ENCODE assay signal across 10 cellular contexts in the genomic region with DNA sequence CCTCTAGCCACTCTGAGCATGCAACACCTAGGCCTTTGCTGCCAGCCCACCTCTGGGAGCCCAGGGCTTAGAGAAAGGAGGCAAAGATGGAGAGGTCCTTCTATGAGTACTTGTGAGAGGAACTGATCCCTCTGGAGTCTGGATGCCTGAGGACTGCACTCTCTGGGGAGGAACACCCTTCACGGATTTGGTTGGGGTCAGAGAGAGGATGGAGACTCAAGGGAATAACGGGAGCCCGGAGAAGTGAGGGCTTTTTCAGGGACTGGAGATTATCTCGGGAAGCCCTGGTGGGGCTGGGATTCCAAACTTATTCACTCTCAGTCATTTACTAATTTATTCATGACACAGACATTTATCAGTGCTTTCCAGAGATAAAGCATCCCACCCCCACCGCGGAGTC. TPM values are rescaled to one million over a fixed set of nuclear protein-coding genes. Genes with fewer than 3 reads are reported as not detected.
A peak's percentile ranks its signal among the peaks of the same experiment; 100 is the strongest.
DNase-seq lines count a peak whose midpoint lies in the region; ATAC-seq and TF ChIP-seq lines count a peak whose summit lies in the region.
"Had no signal": no experiment of that assay in that cellular context is flagged by ENCODE, and none has a peak within 500 bp of the region (broad histone marks: within the 10 kb centered on the region; RNA-seq: fewer than 3 reads in every experiment).

No MANE protein-coding gene starts in this region.

- peaks cover 10% of the 10 kb centered on the region for H3F3A ChIP-seq in SK-N-SH (replicated peaks; ENCODE audit: insufficient read depth)

- H3K4me1 Mint-ChIP-seq in activated naive CD8-positive, alpha-beta T cell treated with anti-CD3 and anti-CD28 coated beads for 36 hours, result peaks cover 26% of the 10 kb centered on the region

- DNase-seq in SK-N-SH, result no peak
- DNase-seq in activated naive CD8-positive, alpha-beta T cell treated with anti-CD3 and anti-CD28 coated beads for 36 hours, result no peak
- DNase-seq in kidney epithelial cell (ENCODE audit: low read depth), result no peak
- no peak for DNase-seq in omental fat pad (ENCODE audit: low spot score)

- peaks cover 0 to 2% of the 10 kb centered on the region in 2 experiments for H3K36me3 ChIP-seq in SK-N-SH (replicated peaks in 1 of 2; ENCODE audit: control insufficient read depth in 1 of 2, insufficient read depth in 2 of 2, low read length in 1 of 2)
- no peaks in the 10 kb centered on the region for H3K36me3 ChIP-seq in kidney epithelial cell (ENCODE audit: control insufficient read depth, insufficient read depth, low read length)
- peaks cover 0 to 5% (median 0%) of the 10 kb centered on the region in 5 donors for H3K36me3 ChIP-seq in subcutaneous abdominal adipose tissue (ENCODE audit: control insufficient read depth in 5 of 5, insufficient read depth in 5 of 5, low read length in 5 of 5)

- no peak for TF ChIP-seq RAD21 in SK-N-SH (IDR thresholded peaks at IDR 0.05; ENCODE audit: low read length)

- H3K9me3 Mint-ChIP-seq in activated naive CD8-positive, alpha-beta T cell treated with anti-CD3 and anti-CD28 coated beads for 36 hours, result no peaks in the 10 kb centered on the region

- no peaks in the 10 kb centered on the region for H4K20me1 ChIP-seq in SK-N-SH (ENCODE audit: insufficient read depth)

- peaks cover 0 to 22% of the 10 kb centered on the region in 2 experiments; a peak in 2 of 4 replicates for H3K4me1 ChIP-seq in SK-N-SH (ENCODE audit: control insufficient read depth in 1 of 2, insufficient read depth in 2 of 2, low read depth in 1 of 2, low read length in 1 of 2)
- H3K4me1 ChIP-seq in subcutaneous abdominal adipose tissue (ENCODE audit: control insufficient read depth in 5 of 5, insufficient read depth in 5 of 5, low read length in 5 of 5), result peaks cover 2 to 27% (median 23%) of the 10 kb centered on the region in 5 donors

- POLR2A ChIA-PET in SK-N-SH (lab: Yijun Ruan, JAX), result interaction anchor here (1.6 kb wide), 1 partner anchor 64 kb away, joined by 3 read pairs; a partner anchor contains a TSS

- CTCF ChIA-PET in SK-N-SH (lab: Yijun Ruan, JAX), result interaction anchor here (0.6 to 2.7 kb wide), 35 partner anchors 8 to 172 kb away, joined by 3 to 28 read pairs (median 4); a partner anchor contains a TSS

- H3K4me3 Mint-ChIP-seq in activated naive CD8-positive, alpha-beta T cell treated with anti-CD3 and anti-CD28 coated beads for 36 hours, result peak overlapping the region; percentile 52

- no peak for ATAC-seq in SK-N-SH treated with all-trans-retinoic acid at 6 μM for 48 hours
- ATAC-seq in GM21717 (IDR thresholded peaks at IDR 0.05; ENCODE audit: unreplicated experiment), result no peak
- no peak for ATAC-seq in GM21825 (IDR thresholded peaks at IDR 0.05; ENCODE audit: unreplicated experiment)
- no peak for ATAC-seq in omental fat pad (ENCODE audit: low FRiP score)

- peak overlapping the region; percentile 95 for H3K4me2 ChIP-seq in SK-N-SH

- H3K27me3 ChIP-seq in SK-N-SH (ENCODE audit: insufficient read depth) (no peaks in the 10 kb centered on the region), kidney epithelial cell (ENCODE audit: control insufficient read depth, insufficient read depth, low read length) (no peaks in the 10 kb centered on the region), subcutaneous abdominal adipose tissue (ENCODE audit: control insufficient read depth in 5 of 5, insufficient read depth in 4 of 5, low read length in 5 of 5) (no peaks in the 10 kb centered on the region)

- no peak overlapping the region; the same call in none of the 2 replicates for H2AFZ ChIP-seq in SK-N-SH (ENCODE audit: low read depth)

- no peak for TF ChIP-seq CTCF in SK-N-SH (IDR thresholded peaks at IDR 0.05)
- no peak for TF ChIP-seq CTCF in kidney epithelial cell (IDR thresholded peaks at IDR 0.05; ENCODE audit: insufficient read depth, low read length, poor library complexity, severe bottlenecking)
- no peak for TF ChIP-seq CTCF in omental fat pad (IDR thresholded peaks at IDR 0.05)

- no peaks in the 10 kb centered on the region for H3K9me3 ChIP-seq in SK-N-SH
- no peaks in the 10 kb centered on the region for H3K9me3 ChIP-seq in subcutaneous abdominal adipose tissue (ENCODE audit: control insufficient read depth in 5 of 5, low read length in 5 of 5)

- no peak overlapping the region for H3K9ac ChIP-seq in SK-N-SH
- peak overlapping the region in 4 of 5 donors; percentile 13 to 95 (median 89) for H3K9ac ChIP-seq in subcutaneous abdominal adipose tissue (ENCODE audit: low read length in 5 of 5)

- peaks cover 7% of the 10 kb centered on the region for H3K27me3 Mint-ChIP-seq in activated naive CD8-positive, alpha-beta T cell treated with anti-CD3 and anti-CD28 coated beads for 36 hours

- H3K27ac ChIP-seq in SK-N-SH (ENCODE audit: low read depth in 2 of 2, low read length in 1 of 2) (peak overlapping the region in 1 of 2 experiments; percentile 41; a peak in 1 of 4 replicates), subcutaneous abdominal adipose tissue (ENCODE audit: low read depth, low read length) (no peak overlapping the region)

- peaks cover 20% of the 10 kb centered on the region for H3K36me3 Mint-ChIP-seq in activated naive CD8-positive, alpha-beta T cell treated with anti-CD3 and anti-CD28 coated beads for 36 hours

- 75% methylated on average over 6 of the region's 6 CpGs for WGBS in SK-N-SH (ENCODE audit: low lambda C conversion rate)

- H3K79me2 ChIP-seq in SK-N-SH (ENCODE audit: insufficient read depth), result peaks cover 17% of the 10 kb centered on the region; the same call in 1 of the 2 replicates

- TF ChIP-seq EP300 in SK-N-SH (IDR thresholded peaks at IDR 0.05; ENCODE audit: borderline replicate concordance in 1 of 2, low read depth in 1 of 2, low read length in 1 of 2), result no peak

- H3K4me3 ChIP-seq in SK-N-SH (ENCODE audit: low read depth in 2 of 2, low read length in 1 of 2) (peak overlapping the region; percentile 85 to 98; a peak in 3 of 4 replicates), kidney epithelial cell (ENCODE audit: low read depth, low read length) (peak overlapping the region; percentile 76), subcutaneous abdominal adipose tissue (ENCODE audit: low read depth in 1 of 5, low read length in 5 of 5) (peak overlapping the region in 4 of 5 donors; percentile 75 to 91 (median 83))

- no peaks in the 10 kb centered on the region for H3K9me2 ChIP-seq in SK-N-SH

- no peak overlapping the region for H3K27ac Mint-ChIP-seq in activated naive CD8-positive, alpha-beta T cell treated with anti-CD3 and anti-CD28 coated beads for 36 hours

TF ChIP-seq in SK-N-SH, 30 proteins besides CTCF, POLR2A, EP300 and RAD21:
- TF ChIP-seq TEAD4 (IDR thresholded peaks at IDR 0.05; ENCODE audit: borderline replicate concordance, insufficient read depth), result no peak
- no peak for TF ChIP-seq FOXJ3 (CRISPR knock-in tag; IDR thresholded peaks at IDR 0.05)
- TF ChIP-seq EZH2phosphoT487 (IDR thresholded peaks at IDR 0.05; ENCODE audit: borderline replicate concordance, low read depth), result no peak
- TF ChIP-seq MEF2A (IDR thresholded peaks at IDR 0.05; ENCODE audit: borderline replicate concordance, low read depth), result no peak
- TF ChIP-seq YY1 (IDR thresholded peaks at IDR 0.05; ENCODE audit: low read depth), result no peak
- no peak for TF ChIP-seq ELF1 (IDR thresholded peaks at IDR 0.05)
- no peak for TF ChIP-seq MXI1 (IDR thresholded peaks at IDR 0.05; ENCODE audit: low read depth, low read length)
TF ChIP-seq in SK-N-SH: peak in this region for 0.

TF ChIP-seq in SK-N-SH treated with all-trans-retinoic acid at 6 μM for 48 hours, 23 proteins besides CTCF, POLR2A, EP300 and RAD21 (continues in another document):
- no peak for TF ChIP-seq ZNF70 (CRISPR knock-in tag; IDR thresholded peaks at IDR 0.05)
- TF ChIP-seq, protein P1, sequence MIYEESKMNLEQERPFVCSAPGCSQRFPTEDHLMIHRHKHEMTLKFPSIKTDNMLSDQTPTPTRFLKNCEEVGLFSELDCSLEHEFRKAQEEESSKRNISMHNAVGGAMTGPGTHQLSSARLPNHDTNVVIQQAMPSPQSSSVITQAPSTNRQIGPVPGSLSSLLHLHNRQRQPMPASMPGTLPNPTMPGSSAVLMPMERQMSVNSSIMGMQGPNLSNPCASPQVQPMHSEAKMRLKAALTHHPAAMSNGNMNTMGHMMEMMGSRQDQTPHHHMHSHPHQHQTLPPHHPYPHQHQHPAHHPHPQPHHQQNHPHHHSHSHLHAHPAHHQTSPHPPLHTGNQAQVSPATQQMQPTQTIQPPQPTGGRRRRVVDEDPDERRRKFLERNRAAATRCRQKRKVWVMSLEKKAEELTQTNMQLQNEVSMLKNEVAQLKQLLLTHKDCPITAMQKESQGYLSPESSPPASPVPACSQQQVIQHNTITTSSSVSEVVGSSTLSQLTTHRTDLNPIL (CRISPR knock-in tag; IDR thresholded peaks at IDR 0.05; ENCODE audit: low read depth), result no peak
- TF ChIP-seq ZFP30 (CRISPR knock-in tag; IDR thresholded peaks at IDR 0.05), result no peak
- no peak for TF ChIP-seq ZNF565 (CRISPR knock-in tag; conservative IDR thresholded peaks at IDR 0.05; ENCODE audit: low read depth)

RNA-seq across cellular contexts. Expression of a gene that starts 0.4 kb away (rescaled TPM):
- polyA plus RNA-seq in SK-N-SH (2012; rRNA removed), result not detected in 2 replicates
- not detected in 2 replicates for polyA plus RNA-seq in SK-N-SH (2012; cell fraction: cytosol; rRNA removed)
- not detected in 2 replicates for polyA plus RNA-seq in SK-N-SH (2012; cell fraction: nucleus; rRNA removed)
- total RNA-seq in activated naive CD8-positive, alpha-beta T cell treated with anti-CD3 and anti-CD28 coated beads for 36 hours, result not detected
- not detected in 2 replicates for total RNA-seq in kidney epithelial cell
- total RNA-seq in omental fat pad, result not detected
- total RNA-seq: frontal cortex, SK-MEL-5 had no signal

RNA-seq across cellular contexts. Expression of a gene that starts 0.5 kb away (rescaled TPM):
- polyA plus RNA-seq in SK-N-SH (2012; rRNA removed), result 58.7 and 64.8 TPM in 2 replicates
- polyA plus RNA-seq in SK-N-SH (2012; cell fraction: cytosol; rRNA removed), result 39.5 and 50.3 TPM in 2 replicates
- 33.5 and 78.6 TPM in 2 replicates for polyA plus RNA-seq in SK-N-SH (2012; cell fraction: nucleus; rRNA removed)
- 10 to 100 TPM; 90.8 to 93.3 TPM for total RNA-seq in activated naive CD8-positive, alpha-beta T cell treated with anti-CD3 and anti-CD28 coated beads for 36 hours
- total RNA-seq in kidney epithelial cell (53.0 and 73.8 TPM in 2 replicates), omental fat pad (10 to 100 TPM; 18.4 to 64.1 (median 42.5) TPM)

RNA-seq across cellular contexts. Expression of a gene that starts 2.4 kb away (rescaled TPM):
- not detected in 2 replicates for polyA plus RNA-seq in SK-N-SH (2012; rRNA removed)
- polyA plus RNA-seq in SK-N-SH (2012; cell fraction: cytosol; rRNA removed), result 0.04 and 0.05 TPM in 2 replicates
- polyA plus RNA-seq in SK-N-SH (2012; cell fraction: nucleus; rRNA removed), result 0.10 TPM in 1 of 2 replicates, not detected in the other
- not detected for total RNA-seq in activated naive CD8-positive, alpha-beta T cell treated with anti-CD3 and anti-CD28 coated beads for 36 hours
- not detected in 2 replicates for total RNA-seq in kidney epithelial cell
- total RNA-seq in omental fat pad, result not detected
- total RNA-seq: frontal cortex, SK-MEL-5 had no signal

RNA-seq across cellular contexts. Expression of a gene that starts 8.1 kb away (rescaled TPM):
- 0.49 and 0.58 TPM in 2 replicates for polyA plus RNA-seq in SK-N-SH (2012; rRNA removed)
- polyA plus RNA-seq in SK-N-SH (2012; cell fraction: cytosol; rRNA removed), result 0.26 and 0.30 TPM in 2 replicates
- 3.3 and 4.2 TPM in 2 replicates for polyA plus RNA-seq in SK-N-SH (2012; cell fraction: nucleus; rRNA removed)
- 1 to 10 TPM; 2.2 to 2.4 TPM for total RNA-seq in activated naive CD8-positive, alpha-beta T cell treated with anti-CD3 and anti-CD28 coated beads for 36 hours
- total RNA-seq in kidney epithelial cell (15.2 and 16.8 TPM in 2 replicates), omental fat pad (1 to 10 TPM in 2 of 4 donors, under 1 TPM in 2; 0.75 to 6.0 (median 1.3) TPM)

RNA-seq across cellular contexts. Expression of a gene that starts 10.3 kb away (rescaled TPM):
- polyA plus RNA-seq in SK-N-SH (2012; rRNA removed), result 0.50 and 0.64 TPM in 2 replicates
- 0.31 and 0.38 TPM in 2 replicates for polyA plus RNA-seq in SK-N-SH (2012; cell fraction: cytosol; rRNA removed)
- 0.37 and 0.62 TPM in 2 replicates for polyA plus RNA-seq in SK-N-SH (2012; cell fraction: nucleus; rRNA removed)
- not detected for total RNA-seq in activated naive CD8-positive, alpha-beta T cell treated with anti-CD3 and anti-CD28 coated beads for 36 hours
- total RNA-seq in kidney epithelial cell (0.07 and 0.79 TPM in 2 replicates), omental fat pad (10 to 100 TPM in 2 of 4 donors, 1 to 10 TPM in 2; 4.6 to 20.5 (median 13.2) TPM)
